17 cellular contexts compared by ENCODE assay signal in the genomic region with DNA sequence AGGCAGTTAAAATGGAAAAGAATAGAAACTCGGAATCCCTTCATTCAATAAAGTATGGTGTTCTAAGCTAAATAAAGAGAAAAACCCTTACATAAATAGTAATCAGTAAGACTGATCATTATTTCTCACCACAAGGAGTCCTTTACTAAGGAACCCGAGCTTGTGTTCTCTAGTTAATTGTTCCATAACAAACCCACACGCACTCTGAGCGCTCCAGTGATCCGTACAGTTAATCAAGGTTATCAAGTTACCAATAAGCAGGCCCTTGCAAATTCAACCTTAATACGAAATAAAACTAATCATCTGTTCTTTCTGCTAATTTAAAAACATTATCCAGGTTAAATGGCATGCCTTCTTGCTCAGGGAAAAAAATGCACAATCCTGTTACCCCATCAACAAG.
"Had no signal": no experiment of that assay in that cellular context is flagged by ENCODE, and none has a peak within 500 bp of the region (broad histone marks: within the 10 kb centered on the region; RNA-seq: fewer than 3 reads in every experiment).

No MANE protein-coding gene starts in this region.

- H3K9me3 ChIP-seq: adrenal gland, gastroesophageal sphincter, heart right ventricle, left ventricle myocardium inferior, pancreas, tibial artery, uterus had no signal

- H3K4me1 ChIP-seq: gastroesophageal sphincter, heart right ventricle, left ventricle myocardium inferior, pancreas, tibial artery, uterus had no signal

- H3K27me3 ChIP-seq: adrenal gland, dorsolateral prefrontal cortex, gastroesophageal sphincter, heart right ventricle, pancreas, tibial artery, uterus had no signal

- H3K4me3 ChIP-seq: adrenal gland, dorsolateral prefrontal cortex, gastroesophageal sphincter, heart right ventricle, left ventricle myocardium inferior, pancreas, tibial artery, uterus had no signal

- DNase-seq: activated CD4-positive, alpha-beta T cell treated with anti-CD3 and anti-CD28 coated beads for 36 hours; activated CD8-positive, alpha-beta T cell treated with anti-CD3 and anti-CD28 coated beads for 36 hours; activated effector memory CD4-positive, alpha-beta T cell treated with Interleukin-2 at 50 U/mL for 16 hours; activated T-cell treated with anti-CD3 and anti-CD28 coated beads, Interleukin-2, amount 50 U/mL, for 4 hours; adrenal gland; dorsolateral prefrontal cortex; endodermal cell; heart right ventricle; left ventricle myocardium inferior; naive B cell; pancreas; stimulated activated CD4-positive, alpha-beta T cell treated with anti-CD3 and anti-CD28 coated beads, Interleukin-2, amount 100 ng/mL, for 48 hours; stimulated activated naive CD4-positive, alpha-beta T cell; T1000; tibial artery; uterus had no signal

- H3K27ac ChIP-seq: adrenal gland, dorsolateral prefrontal cortex, gastroesophageal sphincter, heart right ventricle, left ventricle myocardium inferior, pancreas, tibial artery, uterus had no signal

- H3K36me3 ChIP-seq: adrenal gland, pancreas, tibial artery, uterus had no signal
